Comparison of ENCODE assay signal across 13 cellular contexts in genomic region chr2:1153959-1154358, GRCh38.
"Had no signal": no experiment of that assay in that cellular context is flagged by ENCODE, and none has a peak within 500 bp of the region (broad histone marks: within the 10 kb centered on the region; RNA-seq: fewer than 3 reads in every experiment).

No MANE protein-coding gene starts in this region.

- H3K9me3 ChIP-seq: thyroid gland, vagina had no signal

- H3K27me3 ChIP-seq: thyroid gland, vagina had no signal

- ATAC-seq: activated T-helper 17 cell treated with anti-CD3 and anti-CD28 coated beads, Interleukin-2, amount 50 U/mL, for 72 hours; stimulated activated memory B cell treated with anti-CD40 and anti-IgM and Interleukin-4, amounts not matched to agents 10 μg/mL and 1 μg/mL and 100 μg/mL, for 72 hours had no signal

- H3K27ac ChIP-seq: thyroid gland, vagina had no signal

- H3K4me1 Mint-ChIP-seq: activated T-helper 17 cell treated with anti-CD3 and anti-CD28 coated beads, Interleukin-2, amount 50 U/mL, for 72 hours; stimulated activated memory B cell treated with anti-CD40 and anti-IgM and Interleukin-4, amounts not matched to agents 10 μg/mL and 1 μg/mL and 100 μg/mL, for 72 hours had no signal

- H3K27me3 Mint-ChIP-seq: activated T-helper 17 cell treated with anti-CD3 and anti-CD28 coated beads, Interleukin-2, amount 50 U/mL, for 72 hours; dendritic cell treated with granulocyte-macrophage colony-stimulating factor and Interleukin-4, amounts not matched to agents 40 ng/mL and 50 ng/mL, for 4 days; stimulated activated memory B cell treated with anti-CD40 and anti-IgM and Interleukin-4, amounts not matched to agents 10 μg/mL and 1 μg/mL and 100 μg/mL, for 72 hours had no signal

- H3K4me1 ChIP-seq: thyroid gland, vagina had no signal

- DNase-seq: activated CD4-positive, alpha-beta T cell treated with anti-CD3 and anti-CD28 coated beads for 1 hour; activated CD4-positive, alpha-beta T cell treated with anti-CD3 and anti-CD28 coated beads, Interleukin-2, amount 50 U/mL, for 48 hours; activated naive CD4-positive, alpha-beta T cell treated with Interleukin-2 at 50 U/mL for 16 hours; cerebellar nuclear complex; effector memory CD4-positive, alpha-beta T cell; head of caudate nucleus; mesendoderm; stimulated activated CD4-positive, alpha-beta T cell treated with anti-CD3 and anti-CD28 coated beads, Interleukin-2, amount 100 ng/mL, for 48 hours had no signal

- H3K4me3 Mint-ChIP-seq: activated T-helper 17 cell treated with anti-CD3 and anti-CD28 coated beads, Interleukin-2, amount 50 U/mL, for 72 hours; dendritic cell treated with granulocyte-macrophage colony-stimulating factor and Interleukin-4, amounts not matched to agents 40 ng/mL and 50 ng/mL, for 4 days; stimulated activated memory B cell treated with anti-CD40 and anti-IgM and Interleukin-4, amounts not matched to agents 10 μg/mL and 1 μg/mL and 100 μg/mL, for 72 hours had no signal

- H3K36me3 Mint-ChIP-seq: stimulated activated memory B cell treated with anti-CD40 and anti-IgM and Interleukin-4, amounts not matched to agents 10 μg/mL and 1 μg/mL and 100 μg/mL, for 72 hours had no signal

- H3K9me3 Mint-ChIP-seq: activated T-helper 17 cell treated with anti-CD3 and anti-CD28 coated beads, Interleukin-2, amount 50 U/mL, for 72 hours; dendritic cell treated with granulocyte-macrophage colony-stimulating factor and Interleukin-4, amounts not matched to agents 40 ng/mL and 50 ng/mL, for 4 days; stimulated activated memory B cell treated with anti-CD40 and anti-IgM and Interleukin-4, amounts not matched to agents 10 μg/mL and 1 μg/mL and 100 μg/mL, for 72 hours had no signal

- H3K27ac Mint-ChIP-seq: activated T-helper 17 cell treated with anti-CD3 and anti-CD28 coated beads, Interleukin-2, amount 50 U/mL, for 72 hours; dendritic cell treated with granulocyte-macrophage colony-stimulating factor and Interleukin-4, amounts not matched to agents 40 ng/mL and 50 ng/mL, for 4 days; stimulated activated memory B cell treated with anti-CD40 and anti-IgM and Interleukin-4, amounts not matched to agents 10 μg/mL and 1 μg/mL and 100 μg/mL, for 72 hours had no signal

- H3K36me3 ChIP-seq: thyroid gland, vagina had no signal

- H3K4me3 ChIP-seq: thyroid gland, vagina had no signal
